ENCODE assay signal across 8 cellular contexts in genomic region chr2:218876562-218877219, GRCh38.
DNase-seq lines count a peak whose midpoint lies in the region; ATAC-seq and TF ChIP-seq lines count a peak whose summit lies in the region.

No MANE protein-coding gene starts in this region.

- peak; percentile 86 for DNase-seq in 8988T
- DNase-seq in NCI-H2196 (lab: John Stamatoyannopoulos, UW; ENCODE audit: unreplicated experiment): peak; percentile 79
- peak in 40 of 61 donors; percentile 10 to 72 (median 44) for DNase-seq in caudate nucleus (lab: John Stamatoyannopoulos, UW)
- DNase-seq in kidney glomerular epithelial cell (lab: John Stamatoyannopoulos, UW): peak; percentile 47
- DNase-seq in stimulated activated CD4-positive, alpha-beta T cell treated with anti-CD3 and anti-CD28 coated beads, Interleukin-4, amount 100 ng/mL, for 4 hours: peak; percentile 62 to 63

- no peak overlapping the region for H3K4me3 ChIP-seq in GM12875 (ENCODE audit: low read depth, low read length)
- no peak overlapping the region for H3K4me3 ChIP-seq in WI38 (ENCODE audit: low read depth, low read length)

- no peak overlapping the region for H3K27ac ChIP-seq in caudate nucleus (ENCODE audit: low read depth, low read length)

- no peak for ATAC-seq in GM19463 (IDR thresholded peaks at IDR 0.05; ENCODE audit: unreplicated experiment)

- TF ChIP-seq CTCF in GM12875 (IDR thresholded peaks at IDR 0.05; ENCODE audit: borderline replicate concordance, insufficient read depth, low read depth, low read length): peak; percentile 93
- TF ChIP-seq CTCF in WI38 (IDR thresholded peaks at IDR 0.05; ENCODE audit: low read depth, low read length): peak; percentile 96
